6 cellular contexts compared by ENCODE assay signal in genomic region chr1:101532392-101532791, GRCh38.
"Had no signal": no experiment of that assay in that cellular context is flagged by ENCODE, and none has a peak within 500 bp of the region (broad histone marks: within the 10 kb centered on the region; RNA-seq: fewer than 3 reads in every experiment).

No MANE protein-coding gene starts in this region.

- DNase-seq: H9, HCEC 1CT, IMR-90, KG1 had no signal

- H3K4me1 Mint-ChIP-seq: GM23338 had no signal

- H3K4me2 ChIP-seq: GM23338 had no signal

- H3K4me3 ChIP-seq: GM23338, K562 had no signal

- H3K27ac Mint-ChIP-seq: GM23338, H9 had no signal

- H3K4me3 Mint-ChIP-seq: GM23338, H9 had no signal

- ATAC-seq: GM23338, K562 had no signal
